ENCODE assay signal across 3 cellular contexts in genomic region chr1:25414157-25414556, GRCh38. TPM values are rescaled to one million over a fixed set of nuclear protein-coding genes. Genes with fewer than 3 reads are reported as not detected.
"Had no signal": no experiment of that assay in that cellular context is flagged by ENCODE, and none has a peak within 500 bp of the region (broad histone marks: within the 10 kb centered on the region; RNA-seq: fewer than 3 reads in every experiment).

No MANE protein-coding gene starts in this region.

RNA-seq across cellular contexts. Expression of gene RHCE, which starts 6.5 kb away (rescaled TPM):
- total RNA-seq: activated T-helper 1 cell treated with anti-CD3 and anti-CD28 coated beads, Interleukin-12 subunit alpha, Interleukin-12 subunit beta, Interleukin-2, Interleukin-4 antibody, amounts not matched to agents 30 ng/mL and 10 ng/mL and 1 ng/mL, durations not matched to agents 14 hours and 24 hours and 36 hours; ascending aorta had no signal
- polyA plus RNA-seq: aorta had no signal
